21 cellular contexts compared by ENCODE assay signal in genomic region chr3:117606860-117607259, GRCh38.
"Had no signal": no experiment of that assay in that cellular context is flagged by ENCODE, and none has a peak within 500 bp of the region (broad histone marks: within the 10 kb centered on the region; RNA-seq: fewer than 3 reads in every experiment).

No MANE protein-coding gene starts in this region.

- H3K36me3 ChIP-seq: colonic mucosa, heart left ventricle, pancreas, prostate gland, spleen, stomach, thoracic aorta, transverse colon had no signal

- H3K4me3 ChIP-seq: colonic mucosa, heart left ventricle, mucosa of descending colon, pancreas, prostate gland, spleen, stomach, thoracic aorta, transverse colon had no signal

- H3K27ac ChIP-seq: colonic mucosa, heart left ventricle, pancreas, prostate gland, spleen, stomach, thoracic aorta, transverse colon had no signal

- DNase-seq: colonic mucosa; effector CD8-positive, alpha-beta T cell; heart left ventricle; hippocampal formation; left colon; mammary epithelial cell; mucosa of descending colon; naive thymus-derived CD8-positive, alpha-beta T cell; pancreas; retina; spleen; stimulated activated CD4-positive, alpha-beta T cell treated with anti-CD3 and anti-CD28 coated beads, Interleukin-15, amount 100 ng/mL, for 24 hours; stimulated activated CD4-positive, alpha-beta T cell treated with anti-CD3 and anti-CD28 coated beads, Interleukin-1b, Interleukin-23, amount 100 ng/mL, for 48 hours; stimulated activated CD4-positive, alpha-beta T cell treated with anti-CD3 and anti-CD28 coated beads, Interleukin-4, amount 100 ng/mL, for 4 hours; stimulated activated naive CD4-positive, alpha-beta T cell; stomach; substantia nigra; transverse colon had no signal

- H3K4me1 ChIP-seq: colonic mucosa, heart left ventricle, pancreas, prostate gland, spleen, stomach, transverse colon had no signal

- H3K27me3 ChIP-seq: colonic mucosa, heart left ventricle, pancreas, spleen, stomach, transverse colon had no signal

- H3K9me3 ChIP-seq: colonic mucosa, mucosa of descending colon, pancreas, prostate gland, thoracic aorta, transverse colon had no signal

- ATAC-seq: heart left ventricle; left colon; mucosa of descending colon; naive thymus-derived CD8-positive, alpha-beta T cell; pancreas; sciatic nerve had no signal
